In the genomic region with DNA sequence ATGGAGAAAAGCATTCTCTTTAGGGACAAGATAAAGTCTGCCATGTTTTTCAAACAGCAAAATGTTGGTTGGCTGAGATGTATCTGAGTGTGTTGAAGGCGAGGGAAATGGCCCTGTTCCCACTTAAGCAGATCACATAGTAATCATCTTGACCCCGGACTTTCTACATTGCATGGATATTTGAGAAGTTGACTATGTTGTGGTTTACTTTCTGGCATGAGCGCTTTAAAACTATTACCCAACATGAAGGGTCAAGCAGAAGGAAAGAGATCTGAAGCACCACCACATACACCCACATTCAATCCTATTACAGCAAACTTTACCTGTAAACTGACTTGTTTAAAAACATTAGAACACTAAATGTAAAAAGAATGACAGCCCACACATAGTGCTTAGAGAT, we compare ENCODE assay signal across 21 cellular contexts.
"Had no signal": no experiment of that assay in that cellular context is flagged by ENCODE, and none has a peak within 500 bp of the region (broad histone marks: within the 10 kb centered on the region; RNA-seq: fewer than 3 reads in every experiment).

No MANE protein-coding gene starts in this region.

- H3K36me3 ChIP-seq: neural progenitor cell, tibial nerve, uterus had no signal

- H3K9me3 Mint-ChIP-seq: activated B cell treated with CpG ODN at 0.5 μM for 24 hours; activated T-helper 2 cell treated with anti-CD3 and anti-CD28 coated beads, Interferon-gamma antibody, Interleukin-2, Interleukin-4, amounts not matched to agents 10 μg/mL and 5 μg/mL and 100 μg/mL, durations not matched to agents 14 hours and 24 hours and 36 hours; naive thymus-derived CD8-positive, alpha-beta T cell; neural progenitor cell had no signal

- H3K9ac ChIP-seq: neural progenitor cell had no signal

- H3K36me3 Mint-ChIP-seq: activated CD8-positive, alpha-beta memory T cell treated with anti-CD3 and anti-CD28 coated beads, Interleukin-2, amount 10 ng/mL, durations not matched to agents 7 days and 5 days; activated naive CD4-positive, alpha-beta T cell treated with anti-CD3 and anti-CD28 coated beads, Interleukin-2, amount 50 U/mL, for 72 hours; naive thymus-derived CD8-positive, alpha-beta T cell; neural progenitor cell had no signal

- H3K4me1 ChIP-seq: neural progenitor cell, tibial nerve, uterus had no signal

- DNase-seq: activated B cell treated with CpG ODN at 0.5 μM for 24 hours; activated CD4-positive, alpha-beta T cell treated with anti-CD3 and anti-CD28 coated beads, Interleukin-2, amount 50 U/mL, for 1 hour; activated CD8-positive, alpha-beta memory T cell treated with anti-CD3 and anti-CD28 coated beads, Interleukin-2, amount 10 ng/mL, durations not matched to agents 7 days and 5 days; activated CD8-positive, alpha-beta T cell treated with anti-CD3 and anti-CD28 coated beads, Interleukin-2, amount 10 ng/mL, durations not matched to agents 7 days and 5 days; activated T-cell treated with anti-CD3 and anti-CD28 coated beads, Interleukin-2, amount 50 U/mL, for 48 hours; anterior cingulate cortex; caudate nucleus; glutamatergic neuron; hippocampal formation; kidney; left colon; mesenchymal stem cell; naive thymus-derived CD8-positive, alpha-beta T cell; right cardiac atrium; stimulated activated CD4-positive, alpha-beta T cell treated with anti-CD3 and anti-CD28 coated beads, Interleukin-2, amount 100 ng/mL, for 48 hours; stimulated activated naive CD4-positive, alpha-beta T cell treated with Interleukin-2 at 50 U/mL for 16 hours; uterus had no signal

- H3K4me2 ChIP-seq: neural progenitor cell had no signal

- H3K9me3 ChIP-seq: tibial nerve, uterus had no signal

- H3K4me3 ChIP-seq: neural progenitor cell, tibial nerve, uterus had no signal

- H3K27ac Mint-ChIP-seq: activated B cell treated with CpG ODN at 0.5 μM for 24 hours; activated CD8-positive, alpha-beta memory T cell treated with anti-CD3 and anti-CD28 coated beads, Interleukin-2, amount 10 ng/mL, durations not matched to agents 7 days and 5 days; activated CD8-positive, alpha-beta T cell treated with anti-CD3 and anti-CD28 coated beads, Interleukin-2, amount 10 ng/mL, durations not matched to agents 7 days and 5 days; activated naive CD4-positive, alpha-beta T cell treated with anti-CD3 and anti-CD28 coated beads, Interleukin-2, amount 50 U/mL, for 72 hours; activated T-helper 2 cell treated with anti-CD3 and anti-CD28 coated beads, Interferon-gamma antibody, Interleukin-2, Interleukin-4, amounts not matched to agents 10 μg/mL and 5 μg/mL and 100 μg/mL, durations not matched to agents 14 hours and 24 hours and 36 hours; naive thymus-derived CD8-positive, alpha-beta T cell; neural progenitor cell had no signal

- H3K4me3 Mint-ChIP-seq: activated B cell treated with CpG ODN at 0.5 μM for 24 hours; activated CD8-positive, alpha-beta memory T cell treated with anti-CD3 and anti-CD28 coated beads, Interleukin-2, amount 10 ng/mL, durations not matched to agents 7 days and 5 days; activated CD8-positive, alpha-beta T cell treated with anti-CD3 and anti-CD28 coated beads, Interleukin-2, amount 10 ng/mL, durations not matched to agents 7 days and 5 days; naive thymus-derived CD8-positive, alpha-beta T cell; neural progenitor cell had no signal

- ATAC-seq: activated CD8-positive, alpha-beta memory T cell treated with anti-CD3 and anti-CD28 coated beads, Interleukin-2, amount 10 ng/mL, durations not matched to agents 7 days and 5 days; activated CD8-positive, alpha-beta T cell treated with anti-CD3 and anti-CD28 coated beads, Interleukin-2, amount 10 ng/mL, durations not matched to agents 7 days and 5 days; activated naive CD4-positive, alpha-beta T cell treated with anti-CD3 and anti-CD28 coated beads, Interleukin-2, amount 50 U/mL, for 72 hours; left colon; naive thymus-derived CD8-positive, alpha-beta T cell; right cardiac atrium had no signal

- H3K27me3 Mint-ChIP-seq: activated B cell treated with CpG ODN at 0.5 μM for 24 hours had no signal

- H3K27ac ChIP-seq: neural progenitor cell, tibial nerve, uterus had no signal

- H3K4me1 Mint-ChIP-seq: activated B cell treated with CpG ODN at 0.5 μM for 24 hours; activated CD8-positive, alpha-beta memory T cell treated with anti-CD3 and anti-CD28 coated beads, Interleukin-2, amount 10 ng/mL, durations not matched to agents 7 days and 5 days; naive thymus-derived CD8-positive, alpha-beta T cell; neural progenitor cell had no signal

- H2AFZ ChIP-seq: neural progenitor cell had no signal

- H3K27me3 ChIP-seq: neural progenitor cell, tibial nerve, uterus had no signal
